2 cellular contexts compared by ENCODE assay signal in genomic region chr4:113586072-113586471, GRCh38.
TF ChIP-seq lines count a peak whose summit lies in the region.

No MANE protein-coding gene starts in this region.

TF ChIP-seq in liver, 16 proteins besides CTCF, POLR2A, EP300 and RAD21:
- TF ChIP-seq HNF4G (IDR thresholded peaks at IDR 0.05) (no peak), NR2F2 (IDR thresholded peaks at IDR 0.05) (no peak), MAX (IDR thresholded peaks at IDR 0.05) (no peak), YY1 (IDR thresholded peaks at IDR 0.05) (peak; percentile 83), ZBTB33 (IDR thresholded peaks at IDR 0.05) (peak; percentile 46), FOXA1 (IDR thresholded peaks at IDR 0.05) (no peak), RXRA (IDR thresholded peaks at IDR 0.05) (peak in 1 of 2 donors; percentile 51), ATF3 (IDR thresholded peaks at IDR 0.05) (peak; percentile 41), HNF4A (conservative IDR thresholded peaks at IDR 0.05) (peak; percentile 13 to 51)

TF ChIP-seq in HepG2, 621 proteins besides CTCF, POLR2A, EP300 and RAD21:
- TF ChIP-seq FOSL1 (CRISPR knock-in tag; IDR thresholded peaks at IDR 0.05; ENCODE audit: borderline replicate concordance) (no peak), IRF1 (CRISPR knock-in tag; IDR thresholded peaks at IDR 0.05; ENCODE audit: low read depth) (no peak), ARNTL (CRISPR knock-in tag; IDR thresholded peaks at IDR 0.05) (no peak), ZFYVE20 (CRISPR knock-in tag; IDR thresholded peaks at IDR 0.05; ENCODE audit: borderline replicate concordance, low read depth) (no peak), PHF8 (CRISPR knock-in tag; IDR thresholded peaks at IDR 0.05) (no peak), SYNCRIP (IDR thresholded peaks at IDR 0.05; ENCODE audit: insufficient read depth, low read depth, low read length) (no peak), ZNF773 (CRISPR knock-in tag; IDR thresholded peaks at IDR 0.05; ENCODE audit: borderline replicate concordance) (no peak), HNF4A (CRISPR knock-in tag; IDR thresholded peaks at IDR 0.05) (no peak), BCLAF1 (IDR thresholded peaks at IDR 0.05) (no peak), PRDM4 (CRISPR knock-in tag; IDR thresholded peaks at IDR 0.05; ENCODE audit: borderline replicate concordance) (no peak), MED1 (CRISPR knock-in tag; IDR thresholded peaks at IDR 0.05) (no peak), ZGPAT (CRISPR knock-in tag; IDR thresholded peaks at IDR 0.05) (no peak), KIAA2018 (CRISPR knock-in tag; IDR thresholded peaks at IDR 0.05; ENCODE audit: borderline replicate concordance) (no peak), LBX2 (CRISPR knock-in tag; IDR thresholded peaks at IDR 0.05; ENCODE audit: borderline replicate concordance) (no peak)
